12 cellular contexts compared by ENCODE assay signal in genomic region chr11:8192896-8193209, GRCh38. TPM values are rescaled to one million over a fixed set of nuclear protein-coding genes. Genes with fewer than 3 reads are reported as not detected.
A peak's percentile ranks its signal among the peaks of the same experiment; 100 is the strongest.
DNase-seq lines count a peak whose midpoint lies in the region; ATAC-seq, FAIRE-seq and TF ChIP-seq lines count a peak whose summit lies in the region.
"Had no signal": no experiment of that assay in that cellular context is flagged by ENCODE, and none has a peak within 500 bp of the region (broad histone marks: within the 10 kb centered on the region; RNA-seq: fewer than 3 reads in every experiment).

No MANE protein-coding gene starts in this region.

- H3K36me3 ChIP-seq in H1 (ENCODE audit: control insufficient read depth in 2 of 4, insufficient read depth in 4 of 4, low read length in 3 of 4), result no peaks in the 10 kb centered on the region
- H3K36me3 ChIP-seq: uterus had no signal

- no peak overlapping the region for H3K14ac ChIP-seq in H1 (ENCODE audit: insufficient read length)

- no peak overlapping the region for H3K27ac Mint-ChIP-seq in activated CD8-positive, alpha-beta memory T cell treated with anti-CD3 and anti-CD28 coated beads, Interleukin-2, amount 10 ng/mL, durations not matched to agents 7 days and 5 days
- H3K27ac Mint-ChIP-seq: activated naive CD8-positive, alpha-beta T cell had no signal

- intact Hi-C loops in sciatic nerve (cut with DNase I), result no loop called here

- no peak for DNase-seq in activated CD8-positive, alpha-beta memory T cell treated with anti-CD3 and anti-CD28 coated beads, Interleukin-2, amount 10 ng/mL, durations not matched to agents 7 days and 5 days
- DNase-seq in activated CD8-positive, alpha-beta memory T cell treated with anti-CD3 and anti-CD28 coated beads, Interleukin-2, amount 50 U/mL, for 48 hours, result no peak
- no peak for DNase-seq in H1 (ENCODE audit: low read depth in 1 of 2, low spot score in 2 of 2)
- no peak for DNase-seq in sciatic nerve (ENCODE audit: low spot score)
- no peak for DNase-seq in effector CD8-positive, alpha-beta T cell (lab: John Stamatoyannopoulos, UW)
- no peak for DNase-seq in T-helper 2 cell
- DNase-seq: NCI-H1048 had no signal

- no peak overlapping the region for H2BK12ac ChIP-seq in H1 (ENCODE audit: low read depth, low read length)

- H4K8ac ChIP-seq in H1 (ENCODE audit: extremely low read depth, insufficient read depth, low read length), result peak overlapping the region; percentile 80; the same call in 1 of the 2 replicates

- TF ChIP-seq EP300 in H1 (IDR thresholded peaks at IDR 0.05; ENCODE audit: borderline replicate concordance in 1 of 2, low read depth in 2 of 2, low read length in 2 of 2), result no peak

- no peak for TF ChIP-seq CTCF in H1 (IDR thresholded peaks at IDR 0.05; ENCODE audit: control extremely low read depth in 1 of 3, insufficient read depth in 1 of 3, low read depth in 1 of 3, low read length in 3 of 3)

- peaks cover 15% of the 10 kb centered on the region for H3K27me3 Mint-ChIP-seq in activated CD8-positive, alpha-beta memory T cell treated with anti-CD3 and anti-CD28 coated beads, Interleukin-2, amount 10 ng/mL, durations not matched to agents 7 days and 5 days

- no peak overlapping the region for H2BK120ac ChIP-seq in H1 (replicated peaks; ENCODE audit: low read depth, low read length)

- H3K4me1 ChIP-seq in H1 (replicated peaks in 1 of 4; ENCODE audit: control insufficient read depth in 3 of 4, insufficient read depth in 4 of 4, low read length in 3 of 4), result peaks cover 0 to 3% (median 0%) of the 10 kb centered on the region in 4 experiments; a peak in 2 of 7 replicates
- H3K4me1 ChIP-seq: uterus had no signal

- no peaks in the 10 kb centered on the region for H3K9me3 ChIP-seq in H1 (ENCODE audit: insufficient read depth in 2 of 2, low read depth in 1 of 2, low read length in 1 of 2)
- H3K9me3 ChIP-seq: uterus had no signal

- no peak overlapping the region for H2AK5ac ChIP-seq in H1 (ENCODE audit: low read depth, low read length)

- no peak overlapping the region for H3K18ac ChIP-seq in H1 (ENCODE audit: extremely low read depth, low read length)

- H3K4me3 Mint-ChIP-seq in activated CD8-positive, alpha-beta memory T cell treated with anti-CD3 and anti-CD28 coated beads, Interleukin-2, amount 10 ng/mL, durations not matched to agents 7 days and 5 days, result no peak overlapping the region
- H3K4me3 Mint-ChIP-seq: activated naive CD8-positive, alpha-beta T cell had no signal

- no peak overlapping the region for H3K9ac ChIP-seq in H1 (replicated peaks in 1 of 4; ENCODE audit: extremely low read depth in 1 of 4, low read depth in 3 of 4, low read length in 3 of 4)

- H3K4ac ChIP-seq in H1 (replicated peaks; ENCODE audit: insufficient read length, low read depth, low read length), result no peak overlapping the region

- H2BK15ac ChIP-seq in H1 (ENCODE audit: low read length), result no peak overlapping the region

- no peaks in the 10 kb centered on the region for H3K79me2 ChIP-seq in H1 (ENCODE audit: control insufficient read depth in 1 of 2, insufficient read depth in 2 of 2, low read length in 2 of 2)

- WGBS in H1 (ENCODE audit: extremely low coverage in 1 of 2, insufficient coverage in 1 of 2, insufficient read length in 1 of 2, insufficient replicate concordance in 2 of 2, low coverage in 1 of 2, low lambda C conversion rate in 2 of 2, missing lambda C conversion rate in 1 of 2), 2 experiments, result 75% methylated on average over 5 of the region's 5 CpGs; no CpG with 5 or more reads in 1 of the 2 experiments

- H4K91ac ChIP-seq in H1 (replicated peaks; ENCODE audit: insufficient read length, low read length), result peak overlapping the region; percentile 35

- peak overlapping the region; percentile 98 for H2AFZ ChIP-seq in H1 (ENCODE audit: low read length)

- no peaks in the 10 kb centered on the region for H4K20me1 ChIP-seq in H1 (replicated peaks in 1 of 2; ENCODE audit: control insufficient read depth in 1 of 2, insufficient read depth in 2 of 2, low read length in 2 of 2)

- no peak overlapping the region; the same call in 1 of the 2 replicates for H2BK20ac ChIP-seq in H1 (ENCODE audit: low read length)

- POLR2A ChIA-PET in H1 (lab: Charles Lee; ENCODE audit: partially characterized antibody), result interaction anchor here (0.9 to 1.9 kb wide), 2 partner anchors 11 to 25 kb away, joined by 3 to 4 read pairs; no protein-coding TSS in a partner anchor

- peak; percentile 39 for ATAC-seq in activated CD8-positive, alpha-beta memory T cell treated with anti-CD3 and anti-CD28 coated beads, Interleukin-2, amount 10 ng/mL, durations not matched to agents 7 days and 5 days
- ATAC-seq in HG02870 (IDR thresholded peaks at IDR 0.05; ENCODE audit: unreplicated experiment) (peak; percentile 24), sciatic nerve (peak; percentile 48), HG02678 (IDR thresholded peaks at IDR 0.05; ENCODE audit: unreplicated experiment) (no peak)

- H3K27me3 ChIP-seq in H1 (replicated peaks in 1 of 4; ENCODE audit: control insufficient read depth in 3 of 4, extremely low read depth in 1 of 4, insufficient read depth in 3 of 4, low read length in 3 of 4), result peaks cover 0 to 10% (median under 1%) of the 10 kb centered on the region in 4 experiments; a peak in 1 of 7 replicates
- H3K27me3 ChIP-seq: uterus had no signal

- no peaks in the 10 kb centered on the region for H3K9me3 Mint-ChIP-seq in activated CD8-positive, alpha-beta memory T cell treated with anti-CD3 and anti-CD28 coated beads, Interleukin-2, amount 10 ng/mL, durations not matched to agents 7 days and 5 days (ENCODE audit: low read depth)

- H3K4me1 Mint-ChIP-seq in activated CD8-positive, alpha-beta memory T cell treated with anti-CD3 and anti-CD28 coated beads, Interleukin-2, amount 10 ng/mL, durations not matched to agents 7 days and 5 days, result no peaks in the 10 kb centered on the region

- CTCF ChIA-PET in activated CD8-positive, alpha-beta memory T cell treated with anti-CD3 and anti-CD28 coated beads, Interleukin-2, amount 10 ng/mL, durations not matched to agents 7 days and 5 days (lab: Charles Lee), result interaction anchor here (0.8 to 3.5 kb wide), 5 partner anchors 11 to 373 kb away, joined by 3 to 19 read pairs (median 6); partner anchors contain the start of gene LMO1
- CTCF ChIA-PET in H1 (lab: Charles Lee; ENCODE audit: partially characterized antibody), result interaction anchor here (0.6 to 13.8 kb wide), 41 partner anchors 9 to 1494 kb away, joined by 3 to 342 read pairs (median 4); partner anchors contain the start of genes LMO1 and RIC3

- H3K4me3 ChIP-seq in H1 (ENCODE audit: extremely low read depth in 1 of 4, insufficient read depth in 2 of 4, low read depth in 3 of 4, low read length in 4 of 4), result no peak overlapping the region
- H3K4me3 ChIP-seq: uterus had no signal

- H3K56ac ChIP-seq in H1 (replicated peaks; ENCODE audit: insufficient read length, low read depth, low read length), result no peak overlapping the region

- no peak overlapping the region for H3K27ac ChIP-seq in H1 (ENCODE audit: low read depth, low read length)
- H3K27ac ChIP-seq: uterus had no signal

- no peak for FAIRE-seq in H1 (lab: Jason Lieb, UNC)
- FAIRE-seq: RCC 7860 had no signal

- TF ChIP-seq POLR2A in H1 (IDR thresholded peaks at IDR 0.05; ENCODE audit: control extremely low read depth in 1 of 2, low read depth in 2 of 2, low read length in 2 of 2), result no peak

- no peak overlapping the region for H2BK5ac ChIP-seq in H1 (ENCODE audit: low read depth, low read length)

- no peaks in the 10 kb centered on the region for H3K79me1 ChIP-seq in H1 (ENCODE audit: low read depth, low read length)

- H3K23me2 ChIP-seq in H1 (ENCODE audit: low read depth, low read length), result no peaks in the 10 kb centered on the region; the same call in 1 of the 2 replicates

- TF ChIP-seq RAD21 in H1 (IDR thresholded peaks at IDR 0.05 in 1 of 2, conservative IDR thresholded peaks at IDR 0.05 in 1 of 2; ENCODE audit: low read depth in 2 of 2, low read length in 2 of 2), result no peak

- H4K5ac ChIP-seq in H1 (ENCODE audit: insufficient read length, low read depth, low read length), result no peak overlapping the region

- no peaks in the 10 kb centered on the region for H3K36me3 Mint-ChIP-seq in activated CD8-positive, alpha-beta memory T cell treated with anti-CD3 and anti-CD28 coated beads, Interleukin-2, amount 10 ng/mL, durations not matched to agents 7 days and 5 days
- H3K36me3 Mint-ChIP-seq: activated naive CD8-positive, alpha-beta T cell had no signal

- H3K4me2 ChIP-seq in H1 (ENCODE audit: insufficient read depth in 1 of 2, low read depth in 2 of 2, low read length in 2 of 2), result peak overlapping the region in 1 of 2 experiments; percentile 27; a peak in 1 of 4 replicates

- H3K23ac ChIP-seq in H1 (ENCODE audit: insufficient read length), result no peak overlapping the region

TF ChIP-seq in H1, 55 proteins besides CTCF, POLR2A, EP300 and RAD21:
- TF ChIP-seq SP1 (IDR thresholded peaks at IDR 0.05; ENCODE audit: low read depth, low read length), result no peak
- TF ChIP-seq, protein P1, sequence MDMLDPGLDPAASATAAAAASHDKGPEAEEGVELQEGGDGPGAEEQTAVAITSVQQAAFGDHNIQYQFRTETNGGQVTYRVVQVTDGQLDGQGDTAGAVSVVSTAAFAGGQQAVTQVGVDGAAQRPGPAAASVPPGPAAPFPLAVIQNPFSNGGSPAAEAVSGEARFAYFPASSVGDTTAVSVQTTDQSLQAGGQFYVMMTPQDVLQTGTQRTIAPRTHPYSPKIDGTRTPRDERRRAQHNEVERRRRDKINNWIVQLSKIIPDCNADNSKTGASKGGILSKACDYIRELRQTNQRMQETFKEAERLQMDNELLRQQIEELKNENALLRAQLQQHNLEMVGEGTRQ (IDR thresholded peaks at IDR 0.05; ENCODE audit: low read length), result peak; percentile 37; the same call in 1 of the 2 replicates

RNA-seq across cellular contexts. Expression of gene RIC3, which starts 24.0 kb away (rescaled TPM):
- 1 to 10 TPM; 5.7 to 7.4 TPM for total RNA-seq in activated CD8-positive, alpha-beta memory T cell treated with anti-CD3 and anti-CD28 coated beads, Interleukin-2, amount 10 ng/mL, durations not matched to agents 7 days and 5 days
- total RNA-seq in H1 (2021; fragmentation: NEBNext Ultra II Directional; extraction: Animal tissue kit (Norgen Biotek cat#: 25700)), result 15.5 and 16.6 TPM in 2 replicates
- 5.0 and 6.4 TPM in 2 replicates for polyA plus RNA-seq in H1 (2011; rRNA removed)
- polyA plus RNA-seq in H1 (2011; cell fraction: cytosol; rRNA removed), result 11.4 TPM
- 26.1 TPM for polyA plus RNA-seq in H1 (2011; cell fraction: nucleus; rRNA removed)
- polyA plus RNA-seq in H1 (2012, experiment 1 of 2), result 11.5 to 16.1 TPM (median 13.6 TPM) in 4 replicates
- 1.7 TPM for polyA plus RNA-seq in H1 (2012, experiment 2 of 2)
- polyA plus RNA-seq in H1 (2013, experiment 1 of 2), result 16.7 TPM
- polyA plus RNA-seq in H1 (2013, experiment 2 of 2), result 14.5 TPM
- 13.4 and 13.5 TPM in 2 replicates for polyA minus RNA-seq in H1 (2011; rRNA and poly(A)+ RNA removed)
- 11.4 TPM for polyA minus RNA-seq in H1 (2011; cell fraction: cytosol; rRNA and poly(A)+ RNA removed)
- polyA minus RNA-seq in H1 (2011; cell fraction: nucleus; rRNA and poly(A)+ RNA removed), result 46.2 TPM
- total RNA-seq in sciatic nerve, result 14.6 TPM
